Comparison of ENCODE assay signal across 1 cellular context in the genomic region with DNA sequence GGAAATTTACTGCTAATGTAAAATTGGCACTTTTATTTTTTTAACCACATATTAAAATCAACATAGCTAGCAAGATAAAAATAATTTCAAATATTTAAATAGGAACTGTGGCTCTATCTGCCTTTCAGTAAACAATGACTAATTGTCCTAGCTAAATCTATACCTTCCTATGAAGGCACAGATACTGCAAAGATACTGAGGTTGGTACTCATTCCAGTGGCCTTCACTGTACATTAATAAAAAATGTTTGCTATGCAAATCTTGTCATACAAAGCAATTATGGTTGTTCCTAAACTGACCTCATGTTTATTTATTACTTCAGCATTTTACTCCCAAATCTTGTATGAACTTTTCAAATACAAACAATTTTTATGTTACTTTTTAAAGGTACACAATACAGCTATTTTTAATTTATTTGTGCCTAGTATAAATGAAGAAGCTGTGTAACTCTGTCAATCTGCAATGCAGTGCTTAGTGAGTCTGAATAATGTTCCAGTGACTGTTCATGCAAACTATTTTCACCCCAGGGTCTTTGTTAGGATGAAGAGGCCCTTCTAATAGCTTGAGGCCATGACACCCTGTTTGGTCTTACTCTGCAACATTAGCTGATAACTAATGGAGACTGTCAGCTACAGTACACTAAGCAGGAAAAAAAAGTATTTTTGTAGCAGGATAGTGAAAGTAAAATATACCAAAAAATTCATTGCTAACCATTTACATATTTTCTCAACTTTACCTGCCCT.
TF ChIP-seq lines count a peak whose summit lies in the region.

No MANE protein-coding gene starts in this region.

TF ChIP-seq in GM23338, 12 proteins besides CTCF, POLR2A, EP300 and RAD21 (continued from another document):
- TF ChIP-seq REST (IDR thresholded peaks at IDR 0.05; ENCODE audit: unreplicated experiment) (no peak), CREB1 (CRISPR knock-in tag; IDR thresholded peaks at IDR 0.05; ENCODE audit: low read depth) (no peak), EZH2phosphoT487 (IDR thresholded peaks at IDR 0.05; ENCODE audit: unreplicated experiment) (no peak), ZNF114 (CRISPR knock-in tag; IDR thresholded peaks at IDR 0.05) (no peak), ZNF331 (CRISPR knock-in tag; IDR thresholded peaks at IDR 0.05; ENCODE audit: low read depth) (no peak), ETS1 (IDR thresholded peaks at IDR 0.05) (no peak), ZNF462 (CRISPR knock-in tag; IDR thresholded peaks at IDR 0.05) (no peak), STAT1 (IDR thresholded peaks at IDR 0.05; ENCODE audit: unreplicated experiment) (no peak)
